In the genomic region with DNA sequence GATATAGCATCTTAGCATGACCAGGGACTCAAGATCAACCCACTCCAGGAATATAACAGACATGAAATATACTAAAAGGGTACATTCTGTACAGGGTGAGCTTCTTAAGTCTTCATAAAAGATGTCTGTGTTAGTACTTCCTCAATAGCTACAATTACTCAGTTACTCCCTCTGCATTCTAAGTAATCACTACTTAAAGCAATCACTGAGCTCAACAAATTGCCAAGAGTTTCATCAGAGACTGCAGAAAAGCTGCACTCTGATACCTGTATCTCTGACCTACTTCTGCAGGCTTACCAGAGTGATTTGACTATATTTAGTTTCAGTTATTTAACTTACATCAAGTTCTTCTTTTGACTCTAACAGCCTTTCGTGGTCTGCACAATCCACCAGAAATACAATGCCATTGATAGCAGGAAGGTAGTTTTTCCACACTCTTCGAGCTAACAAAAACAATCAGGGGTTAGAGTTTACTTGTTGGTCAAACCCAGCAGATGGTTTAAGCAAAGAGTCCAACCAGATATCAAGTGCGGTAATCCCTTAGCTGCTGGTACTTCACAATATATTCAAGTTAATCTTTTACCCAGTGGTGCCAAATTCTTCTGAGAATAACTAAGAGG, we compare ENCODE assay signal across 12 cellular contexts. TPM values are rescaled to one million over a fixed set of nuclear protein-coding genes. Genes with fewer than 3 reads are reported as not detected.
DNase-seq lines count a peak whose midpoint lies in the region; ATAC-seq and TF ChIP-seq lines count a peak whose summit lies in the region.
"Had no signal": no experiment of that assay in that cellular context is flagged by ENCODE, and none has a peak within 500 bp of the region (broad histone marks: within the 10 kb centered on the region; RNA-seq: fewer than 3 reads in every experiment).

No MANE protein-coding gene starts in this region.

- DNase-seq in Caco-2 (peak in 1 of 2 experiments; percentile 50), amygdala (lab: John Stamatoyannopoulos, UW) (no peak), mesothelial cell of epicardium (ENCODE audit: low spot score in 2 of 2, unreplicated experiment in 2 of 2) (no peak), DMS153 treated with DMSO at 0.1 percent for 48 hours (lab: John Stamatoyannopoulos, UW; ENCODE audit: unreplicated experiment) (no peak)
- DNase-seq: glutamatergic neuron, HCEC 1CT, NCI-H1105 treated with DMSO at 0.1 percent for 48 hours had no signal

- 82 to 88% methylated on average over 3 of the region's 3 CpGs for WGBS in gastroesophageal sphincter (ENCODE audit: low coverage in 1 of 2), 2 donors

- no peak for TF ChIP-seq EP300 in gastroesophageal sphincter (IDR thresholded peaks at IDR 0.05)

- TSS peak; percentile 15 for BruUV-seq in Caco-2 (replicated peaks; lab: Mats Ljungman, UMichigan)

- CTCF ChIA-PET in Caco-2 (lab: Charles Lee): interaction anchor here (0.8 to 2.4 kb wide), 4 partner anchors 22 to 295 kb away, joined by 3 to 13 read pairs (median 4); a partner anchor contains a TSS

- H3K36me3 Mint-ChIP-seq in Caco-2 (ENCODE audit: insufficient read depth, unreplicated experiment) (peaks cover 72% of the 10 kb centered on the region), mesothelial cell of epicardium (peaks cover 40% of the 10 kb centered on the region)

- no peak overlapping the region for H3K9ac ChIP-seq in duodenal mucosa (ENCODE audit: low read depth in 1 of 2, low read length in 2 of 2)

- H3K4me3 ChIP-seq in Caco-2 (ENCODE audit: low read depth, low read length) (no peak overlapping the region), duodenal mucosa (ENCODE audit: low read depth in 1 of 2, low read length in 2 of 2) (no peak overlapping the region), gastroesophageal sphincter (no peak overlapping the region)

- no peaks in the 10 kb centered on the region for H3K9me3 Mint-ChIP-seq in Caco-2 (ENCODE audit: unreplicated experiment)
- H3K9me3 Mint-ChIP-seq in mesothelial cell of epicardium: no peaks in the 10 kb centered on the region
- H3K9me3 Mint-ChIP-seq: neural crest cell had no signal

- H3K27ac Mint-ChIP-seq in Caco-2 (ENCODE audit: unreplicated experiment) (peak overlapping the region; percentile 78), mesothelial cell of epicardium (no peak overlapping the region)

- H3K36me3 ChIP-seq in Caco-2 (ENCODE audit: control insufficient read depth, insufficient read depth, low read length) (peaks cover 2% of the 10 kb centered on the region), duodenal mucosa (ENCODE audit: control insufficient read depth in 1 of 2, insufficient read depth in 2 of 2, low read length in 2 of 2) (peaks cover 37 to 70% of the 10 kb centered on the region in 2 donors), gastroesophageal sphincter (peaks cover 9 to 100% of the 10 kb centered on the region in 2 donors)

- intact Hi-C loops in Caco-2 (cut with micrococcal nuclease; ENCODE audit: unreplicated experiment): no loop called here

- H3K4me1 ChIP-seq in Caco-2 (peaks cover 13% of the 10 kb centered on the region), duodenal mucosa (ENCODE audit: control insufficient read depth in 1 of 2, insufficient read depth in 2 of 2, low read length in 2 of 2) (peaks cover 12 to 24% of the 10 kb centered on the region in 2 donors), gastroesophageal sphincter (no peaks in the 10 kb centered on the region)

- no peaks in the 10 kb centered on the region for H3K9me3 ChIP-seq in Caco-2
- no peaks in the 10 kb centered on the region for H3K9me3 ChIP-seq in duodenal mucosa (ENCODE audit: control insufficient read depth in 1 of 2, low read length in 2 of 2)
- H3K9me3 ChIP-seq in gastroesophageal sphincter: no peaks in the 10 kb centered on the region

- TF ChIP-seq CTCF in Caco-2 (IDR thresholded peaks at IDR 0.05; ENCODE audit: insufficient read depth in 1 of 2, low read depth in 1 of 2, low read length in 1 of 2, severe bottlenecking in 1 of 2, unreplicated experiment in 1 of 2) (no peak), mesothelial cell of epicardium (IDR thresholded peaks at IDR 0.05; ENCODE audit: unreplicated experiment) (no peak), gastroesophageal sphincter (IDR thresholded peaks at IDR 0.05) (no peak)

- no peaks in the 10 kb centered on the region for H3K27me3 ChIP-seq in Caco-2 (replicated peaks; ENCODE audit: control insufficient read depth, insufficient read depth, low read length)
- H3K27me3 ChIP-seq in duodenal mucosa (ENCODE audit: control insufficient read depth in 1 of 2, insufficient read depth in 2 of 2, low read length in 2 of 2): no peaks in the 10 kb centered on the region
- no peaks in the 10 kb centered on the region for H3K27me3 ChIP-seq in gastroesophageal sphincter

- no peaks in the 10 kb centered on the region for H3K27me3 Mint-ChIP-seq in Caco-2 (ENCODE audit: insufficient read depth, unreplicated experiment)
- H3K27me3 Mint-ChIP-seq in mesothelial cell of epicardium (ENCODE audit: low read depth): no peaks in the 10 kb centered on the region

- peaks cover 16% of the 10 kb centered on the region for H3K4me1 Mint-ChIP-seq in Caco-2 (ENCODE audit: low read depth, unreplicated experiment)
- no peaks in the 10 kb centered on the region for H3K4me1 Mint-ChIP-seq in mesothelial cell of epicardium
- H3K4me1 Mint-ChIP-seq: neural crest cell had no signal

- peak; percentile 44 for ATAC-seq in GM19035 (IDR thresholded peaks at IDR 0.05; ENCODE audit: unreplicated experiment)
- peak; percentile 58 for ATAC-seq in HG03432 (IDR thresholded peaks at IDR 0.05; ENCODE audit: unreplicated experiment)
- ATAC-seq in gastroesophageal sphincter: no peak

- POLR2A ChIA-PET in Caco-2 (lab: Charles Lee): interaction anchor here (0.7 to 1.1 kb wide), 4 partner anchors 22 to 758 kb away, joined by 3 to 4 read pairs (median 4); no protein-coding TSS in a partner anchor

- H3K27ac ChIP-seq in duodenal mucosa (ENCODE audit: low read depth, low read length) (peak overlapping the region; percentile 4), gastroesophageal sphincter (no peak overlapping the region)

- H3K4me3 Mint-ChIP-seq in Caco-2 (ENCODE audit: unreplicated experiment): no peak overlapping the region
- H3K4me3 Mint-ChIP-seq in mesothelial cell of epicardium: no peak overlapping the region
- H3K4me3 Mint-ChIP-seq: neural crest cell had no signal

- no peak for TF ChIP-seq POLR2A in gastroesophageal sphincter (IDR thresholded peaks at IDR 0.05)

RNA-seq across cellular contexts. Expression of a gene that starts 23.3 kb away (rescaled TPM):
- total RNA-seq in Caco-2 (2022) (64.8 and 66.4 TPM in 2 replicates), mesothelial cell of epicardium (26.1 to 30.4 TPM (median 30.2 TPM) in 3 replicates), gastroesophageal sphincter (10 to 100 TPM; 40.1 to 45.0 (median 41.8) TPM)

RNA-seq across cellular contexts. Expression of a gene that starts 39.2 kb away (rescaled TPM):
- 47.4 and 49.9 TPM in 2 replicates for total RNA-seq in Caco-2 (2022)
- total RNA-seq in mesothelial cell of epicardium: 27.4 to 29.5 TPM (median 29.3 TPM) in 3 replicates
- total RNA-seq in gastroesophageal sphincter: 10 to 100 TPM; 13.0 to 18.3 (median 14.7) TPM
